In genomic region chr17:75978938-75979704, GRCh38 we compare ENCODE assay signal across 8 cellular contexts. TPM values are rescaled to one million over a fixed set of nuclear protein-coding genes. Genes with fewer than 3 reads are reported as not detected.
DNase-seq lines count a peak whose midpoint lies in the region; ATAC-seq, FAIRE-seq and TF ChIP-seq lines count a peak whose summit lies in the region.

ACOX1 (minus strand) TSS chr17:75979166; CDS start chr17:75979073, 93 bp downstream.
TEN1 (plus strand) TSS chr17:75979240; CDS start chr17:75986193, 6,953 bp downstream.

- no peaks in the 10 kb centered on the region for H3K27me3 ChIP-seq in H1 (replicated peaks in 1 of 4; ENCODE audit: control insufficient read depth in 3 of 4, extremely low read depth in 1 of 4, insufficient read depth in 3 of 4, low read length in 3 of 4)
- H3K27me3 ChIP-seq in mesenchymal stem cell (ENCODE audit: control insufficient read depth in 1 of 2, insufficient read depth in 1 of 2, low read length in 2 of 2) = no peaks in the 10 kb centered on the region

- whole genome bisulfite sequencing in H1 (ENCODE audit: extremely low coverage in 1 of 2, insufficient coverage in 1 of 2, insufficient read length in 1 of 2, insufficient replicate concordance in 2 of 2, low coverage in 1 of 2, low lambda C conversion rate in 2 of 2, missing lambda C conversion rate in 1 of 2), 2 experiments = 1% methylated on average over 51 of the region's 72 CpGs; no CpG with 5 or more reads in 1 of the 2 experiments
- 1% methylated on average over 72 of the region's 72 CpGs for WGBS in mesenchymal stem cell

- peak within 1 kb of the TSS; percentile 38 for H2BK120ac ChIP-seq in H1 (replicated peaks; ENCODE audit: low read depth, low read length)
- H2BK120ac ChIP-seq in mesenchymal stem cell (ENCODE audit: low read depth, low read length) = peak within 1 kb of the TSS; percentile 89

- peaks cover 4 to 11% (median 10%) of the 10 kb centered on the region in 4 experiments; a peak in 6 of 7 replicates for H3K4me1 ChIP-seq in H1 (replicated peaks in 1 of 4; ENCODE audit: control insufficient read depth in 3 of 4, insufficient read depth in 4 of 4, low read length in 3 of 4)
- H3K4me1 ChIP-seq in mesenchymal stem cell (ENCODE audit: control insufficient read depth, insufficient read depth, low read depth, low read length) = peaks cover 5% of the 10 kb centered on the region

- peak; percentile 85 for ATAC-seq in GM21360 (IDR thresholded peaks at IDR 0.05; ENCODE audit: unreplicated experiment)

- H4K5ac ChIP-seq in H1 (ENCODE audit: insufficient read length, low read depth, low read length) = peak within 1 kb of the TSS; percentile 94

- H3K4me2 ChIP-seq in H1 (ENCODE audit: insufficient read depth in 1 of 2, low read depth in 2 of 2, low read length in 2 of 2) (peak within 1 kb of the TSS; percentile 92 to 94), mesenchymal stem cell (ENCODE audit: low read length, poor library complexity, severe bottlenecking) (peak within 1 kb of the TSS; percentile 88)

- H2BK20ac ChIP-seq in H1 (ENCODE audit: low read length) = no peak within 1 kb of the TSS

- H2AFZ ChIP-seq in H1 (ENCODE audit: low read length) = peak within 1 kb of the TSS; percentile 31
- H2AFZ ChIP-seq in mesenchymal stem cell (ENCODE audit: low read depth, low read length) = peak within 1 kb of the TSS; percentile 31

- peak within 1 kb of the TSS; percentile 17 for H2AK5ac ChIP-seq in H1 (ENCODE audit: low read depth, low read length)
- H2AK5ac ChIP-seq in mesenchymal stem cell (ENCODE audit: low read length, severe bottlenecking) = peak within 1 kb of the TSS; percentile 87

- H4K8ac ChIP-seq in H1 (ENCODE audit: extremely low read depth, insufficient read depth, low read length) = peak within 1 kb of the TSS; percentile 98
- H4K8ac ChIP-seq in mesenchymal stem cell (ENCODE audit: low read length) = peak within 1 kb of the TSS; percentile 98

- TF ChIP-seq POLR2A in H1 (IDR thresholded peaks at IDR 0.05; ENCODE audit: control extremely low read depth in 1 of 2, low read depth in 2 of 2, low read length in 2 of 2) = peak; percentile 66 to 83

- peak within 1 kb of the TSS; percentile 93 for H3K27ac ChIP-seq in H1 (ENCODE audit: low read depth, low read length)
- H3K27ac ChIP-seq in mesenchymal stem cell (ENCODE audit: low read length, poor library complexity, severe bottlenecking) = peak within 1 kb of the TSS; percentile 93

- 0 out of 4 replicates have a peak, but pooled peaks of 1 of the 2 experiments have one; percentile 8 for TF ChIP-seq RAD21 in H1 (IDR thresholded peaks at IDR 0.05 in 1 of 2, conservative IDR thresholded peaks at IDR 0.05 in 1 of 2; ENCODE audit: low read depth in 2 of 2, low read length in 2 of 2)

- no peaks in the 10 kb centered on the region for H3K9me3 ChIP-seq in H1 (ENCODE audit: insufficient read depth in 2 of 2, low read depth in 1 of 2, low read length in 1 of 2)
- no peaks in the 10 kb centered on the region for H3K9me3 ChIP-seq in mesenchymal stem cell (ENCODE audit: control insufficient read depth, low read length)

- H3K23me2 ChIP-seq in H1 (ENCODE audit: low read depth, low read length) = peaks cover 8% of the 10 kb centered on the region; the same call in 1 of the 2 replicates

- H2BK15ac ChIP-seq in H1 (ENCODE audit: low read length) (0 out of 2 replicates have a peak within 1 kb of the TSS, but pooled peaks have one; percentile 18), mesenchymal stem cell (ENCODE audit: low read depth, poor library complexity, severe bottlenecking) (peak within 1 kb of the TSS; percentile 87)

- peak within 1 kb of the TSS; percentile 89 for H3K18ac ChIP-seq in H1 (ENCODE audit: extremely low read depth, low read length)
- peak within 1 kb of the TSS; percentile 91 to 98 for H3K18ac ChIP-seq in mesenchymal stem cell (ENCODE audit: low read depth in 1 of 2, low read length in 2 of 2)

- H3K23ac ChIP-seq in H1 (ENCODE audit: insufficient read length) (no peak within 1 kb of the TSS), mesenchymal stem cell (ENCODE audit: low read length in 2 of 2) (no peak within 1 kb of the TSS)

- H3K4ac ChIP-seq in H1 (replicated peaks; ENCODE audit: insufficient read length, low read depth, low read length) (peak within 1 kb of the TSS; percentile 63), mesenchymal stem cell (ENCODE audit: low read depth in 1 of 2, low read length in 2 of 2) (peak within 1 kb of the TSS; percentile 73 to 98)

- peak within 1 kb of the TSS; percentile 64 for H2BK12ac ChIP-seq in H1 (ENCODE audit: low read depth, low read length)
- peak within 1 kb of the TSS in 1 of 2 experiments; percentile 86 for H2BK12ac ChIP-seq in mesenchymal stem cell (ENCODE audit: low read length in 2 of 2)

- peak; percentile 93 for DNase-seq in COR-L47 (lab: John Stamatoyannopoulos, UW)
- DNase-seq in HTR-8/SVneo (ENCODE audit: insufficient read length, low spot score) = peak; percentile 98
- peak; percentile 94 for DNase-seq in NOMO-1 treated with dmso at 0.1 percent for 144 hours (lab: John Stamatoyannopoulos, UW; ENCODE audit: unreplicated experiment)
- DNase-seq in activated CD8-positive, alpha-beta memory T cell treated with anti-CD3 and anti-CD28 coated beads for 48 hours (ENCODE audit: low read depth in 2 of 3, low spot score in 2 of 3) = peak; percentile 90 to 91 (median 90)
- DNase-seq in H1 (ENCODE audit: low read depth in 1 of 2, low spot score in 2 of 2) = peak; percentile 88 to 94
- DNase-seq in mesenchymal stem cell = peak; percentile 98
- peak; percentile 88 for DNase-seq in stimulated activated CD8-positive, alpha-beta memory T cell treated with anti-CD3 and anti-CD28 coated beads, Interleukin-12 subunit alpha, Interleukin-12 subunit beta, amount 100 ng/mL, for 4 hours (ENCODE audit: low read depth)

- no peak for TF ChIP-seq EP300 in H1 (IDR thresholded peaks at IDR 0.05; ENCODE audit: borderline replicate concordance in 1 of 2, low read depth in 2 of 2, low read length in 2 of 2)

- H3K36me3 ChIP-seq in H1 (ENCODE audit: control insufficient read depth in 2 of 4, insufficient read depth in 4 of 4, low read length in 3 of 4) = peaks cover 0 to 11% (median 0%) of the 10 kb centered on the region in 4 experiments; a peak in 1 of 8 replicates
- H3K36me3 ChIP-seq in mesenchymal stem cell (ENCODE audit: control insufficient read depth in 1 of 2, insufficient read depth in 2 of 2, low read depth in 1 of 2, low read length in 2 of 2) = peaks cover 7 to 8% of the 10 kb centered on the region in 2 experiments

- CTCF ChIA-PET in H1 (lab: Charles Lee; ENCODE audit: partially characterized antibody) = interaction anchor here (0.8 to 1.7 kb wide), 4 partner anchors 17 to 75 kb away, joined by 3 to 4 read pairs (median 3); partner anchors contain the start of gene MRPL38

- peak within 1 kb of the TSS; percentile 86 for H3K56ac ChIP-seq in H1 (replicated peaks; ENCODE audit: insufficient read length, low read depth, low read length)

- H3K14ac ChIP-seq in H1 (ENCODE audit: insufficient read length) (no peak within 1 kb of the TSS), mesenchymal stem cell (ENCODE audit: low read length in 2 of 2) (peak within 1 kb of the TSS; percentile 81 to 94)

- H3K9ac ChIP-seq in H1 (replicated peaks in 1 of 4; ENCODE audit: extremely low read depth in 1 of 4, low read depth in 3 of 4, low read length in 3 of 4) = peak within 1 kb of the TSS; percentile 52 to 86 (median 83)
- H3K9ac ChIP-seq in mesenchymal stem cell (ENCODE audit: low read length) = peak within 1 kb of the TSS; percentile 99

- TF ChIP-seq CTCF in H1 (IDR thresholded peaks at IDR 0.05; ENCODE audit: control extremely low read depth in 1 of 3, insufficient read depth in 1 of 3, low read depth in 1 of 3, low read length in 3 of 3) = peak in 2 of 3 experiments; percentile 21 to 36; a peak in 2 of 4 replicates

- peak within 1 kb of the TSS; percentile 72 to 88 (median 86) for H3K4me3 ChIP-seq in H1 (ENCODE audit: extremely low read depth in 1 of 4, insufficient read depth in 2 of 4, low read depth in 3 of 4, low read length in 4 of 4)
- H3K4me3 ChIP-seq in mesenchymal stem cell (ENCODE audit: insufficient read depth in 1 of 2, low read depth in 1 of 2, low read length in 2 of 2) = peak within 1 kb of the TSS; percentile 71 to 99

- peaks cover 0 to 35% of the 10 kb centered on the region in 2 experiments; a peak in 3 of 4 replicates for H3K79me2 ChIP-seq in H1 (ENCODE audit: control insufficient read depth in 1 of 2, insufficient read depth in 2 of 2, low read length in 2 of 2)

- H3K79me1 ChIP-seq in H1 (ENCODE audit: low read depth, low read length) (0 out of 2 replicates have a peak, but pooled peaks cover 3% of the 10 kb centered on the region), mesenchymal stem cell (replicated peaks; ENCODE audit: low read length, poor library complexity, severe bottlenecking) (peaks cover 15% of the 10 kb centered on the region)

- peak; percentile 83 for FAIRE-seq in HTR-8/SVneo (lab: Jason Lieb, UNC)
- FAIRE-seq in H1 (lab: Jason Lieb, UNC) = no peak

- no peaks in the 10 kb centered on the region for H4K20me1 ChIP-seq in H1 (replicated peaks in 1 of 2; ENCODE audit: control insufficient read depth in 1 of 2, insufficient read depth in 2 of 2, low read length in 2 of 2)

- H4K91ac ChIP-seq in H1 (replicated peaks; ENCODE audit: insufficient read length, low read length) = peak within 1 kb of the TSS; percentile 92
- H4K91ac ChIP-seq in mesenchymal stem cell (ENCODE audit: low read length) = peak within 1 kb of the TSS; percentile 70

- peak within 1 kb of the TSS; percentile 94 for H2BK5ac ChIP-seq in H1 (ENCODE audit: low read depth, low read length)
- H2BK5ac ChIP-seq in mesenchymal stem cell (ENCODE audit: low read depth, low read length, poor library complexity, severe bottlenecking) = peak within 1 kb of the TSS; percentile 97

- POLR2A ChIA-PET in H1 (lab: Charles Lee; ENCODE audit: partially characterized antibody) = interaction anchor here (0.7 to 1.5 kb wide), 6 partner anchors 9 to 374 kb away, joined by 3 to 7 read pairs (median 4); partner anchors contain the start of gene FBF1

RNA-seq across cellular contexts. Expression of gene ACOX1, which starts in this region (rescaled TPM):
- 27.4 and 30.4 TPM in 2 replicates for total RNA-seq in H1 (2021; fragmentation: NEBNext Ultra II Directional; extraction: Animal tissue kit (Norgen Biotek cat#: 25700))
- 10.2 and 10.5 TPM in 2 replicates for polyA plus RNA-seq in H1 (2011; rRNA removed)
- polyA plus RNA-seq in H1 (2011; cell fraction: cytosol; rRNA removed) = 11.3 TPM
- 20.2 TPM for polyA plus RNA-seq in H1 (2011; cell fraction: nucleus; rRNA removed)
- 14.7 to 17.4 TPM (median 15.9 TPM) in 4 replicates for polyA plus RNA-seq in H1 (2012, experiment 1 of 2)
- polyA plus RNA-seq in H1 (2012, experiment 2 of 2) = 3.5 TPM
- polyA plus RNA-seq in H1 (2013, experiment 1 of 2) = 8.5 TPM
- 7.3 TPM for polyA plus RNA-seq in H1 (2013, experiment 2 of 2)
- 70.0 and 84.0 TPM in 2 replicates for polyA minus RNA-seq in H1 (2011; rRNA and poly(A)+ RNA removed)
- polyA minus RNA-seq in H1 (2011; cell fraction: cytosol; rRNA and poly(A)+ RNA removed) = 61.4 TPM
- polyA minus RNA-seq in H1 (2011; cell fraction: nucleus; rRNA and poly(A)+ RNA removed) = 33.9 TPM
- 14.7 TPM for polyA plus RNA-seq in mesenchymal stem cell (2013, experiment 1 of 2)
- 14.0 TPM for polyA plus RNA-seq in mesenchymal stem cell (2013, experiment 2 of 2)

RNA-seq across cellular contexts. Expression of gene TEN1, which starts in this region (rescaled TPM):
- total RNA-seq in H1 (2021; fragmentation: NEBNext Ultra II Directional; extraction: Animal tissue kit (Norgen Biotek cat#: 25700)) = 15.9 and 17.6 TPM in 2 replicates
- 18.7 and 24.5 TPM in 2 replicates for polyA plus RNA-seq in H1 (2011; rRNA removed)
- polyA plus RNA-seq in H1 (2011; cell fraction: cytosol; rRNA removed) = 27.9 TPM
- polyA plus RNA-seq in H1 (2011; cell fraction: nucleus; rRNA removed) = 56.7 TPM
- 18.1 to 21.7 TPM (median 18.9 TPM) in 4 replicates for polyA plus RNA-seq in H1 (2012, experiment 1 of 2)
- polyA plus RNA-seq in H1 (2012, experiment 2 of 2) = 19.7 TPM
- 16.5 TPM for polyA plus RNA-seq in H1 (2013, experiment 1 of 2)
- polyA plus RNA-seq in H1 (2013, experiment 2 of 2) = 15.2 TPM
- 8.7 and 12.2 TPM in 2 replicates for polyA minus RNA-seq in H1 (2011; rRNA and poly(A)+ RNA removed)
- 6.6 TPM for polyA minus RNA-seq in H1 (2011; cell fraction: cytosol; rRNA and poly(A)+ RNA removed)
- polyA minus RNA-seq in H1 (2011; cell fraction: nucleus; rRNA and poly(A)+ RNA removed) = 5.1 TPM
- polyA plus RNA-seq in mesenchymal stem cell (2013, experiment 1 of 2) = 21.3 TPM
- polyA plus RNA-seq in mesenchymal stem cell (2013, experiment 2 of 2) = 20.5 TPM

Comparison
In these comparisons a context has a peak if more than half of its experiments do, and no peak if none do; other contexts are left out.
1. Peak in every context shown above with its lines: DNase-seq, ATAC-seq, H3K4me3 ChIP-seq and H3K27ac ChIP-seq.